In the genomic region with DNA sequence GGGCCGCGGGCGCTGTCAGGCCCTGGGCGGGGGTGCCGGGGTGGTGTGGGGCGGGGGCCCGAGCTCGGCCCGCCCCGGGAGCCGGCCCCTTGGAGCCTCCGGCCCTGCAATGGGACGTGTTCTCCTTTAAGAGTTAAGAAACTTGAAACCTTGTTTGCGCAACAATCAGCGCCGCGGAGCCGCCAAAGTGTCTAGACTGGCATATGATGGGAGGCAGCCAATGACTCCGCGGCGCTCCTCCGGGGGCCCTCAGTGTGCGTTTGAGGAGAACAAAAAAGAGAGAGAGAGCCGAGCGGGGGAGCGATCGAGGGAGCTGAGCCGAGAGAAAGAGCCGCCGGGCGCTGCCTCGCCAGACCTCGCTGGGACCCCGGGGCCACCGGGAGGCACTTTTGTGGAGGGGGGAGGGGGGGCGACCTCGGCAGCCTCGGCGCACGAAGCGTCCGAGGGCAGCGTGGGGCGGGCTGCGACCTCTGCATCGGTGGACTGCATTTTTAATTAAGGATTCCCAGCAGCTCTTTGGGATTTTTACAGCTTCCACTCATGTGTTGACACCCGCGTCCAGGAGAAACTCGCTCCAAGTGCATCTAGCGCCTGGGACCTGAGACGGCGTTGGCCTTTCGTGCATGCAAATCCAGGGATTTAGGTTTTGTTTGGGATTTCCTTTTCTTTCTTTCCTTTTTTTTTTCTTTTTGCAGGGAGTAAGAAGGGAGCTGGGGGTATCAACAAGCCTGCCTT, we compare ENCODE assay signal across 8 cellular contexts. TPM values are rescaled to one million over a fixed set of nuclear protein-coding genes. Genes with fewer than 3 reads are reported as not detected.
DNase-seq lines count a peak whose midpoint lies in the region; ATAC-seq and TF ChIP-seq lines count a peak whose summit lies in the region.

A gene (plus strand): TSS at position 202 of the 735 bp plus-strand sequence. CDS start 1,023 bp downstream, outside the sequence.

- peaks cover 24% of the 10 kb centered on the region for H3K27me3 Mint-ChIP-seq in neural crest cell (ENCODE audit: low read depth)
- peaks cover 25% of the 10 kb centered on the region for H3K27me3 Mint-ChIP-seq in stimulated activated naive CD8-positive, alpha-beta T cell treated with anti-CD3 and anti-CD28 coated beads, Interleukin-15, Interleukin-2, amounts not matched to agents 100 ng/mL and 50 ng/mL, for 24 hours

- in situ Hi-C loops in SK-MEL-5 (cut with HindIII; ENCODE audit: low pct_unique_long_range_greater_than_20kb, low sequenced_read_pairs) = no loop called here

- peak within 1 kb of the TSS; percentile 35 for H3K27ac Mint-ChIP-seq in neural crest cell (ENCODE audit: unreplicated experiment)
- peak within 1 kb of the TSS; percentile 58 for H3K27ac Mint-ChIP-seq in stimulated activated naive CD8-positive, alpha-beta T cell treated with anti-CD3 and anti-CD28 coated beads, Interleukin-15, Interleukin-2, amounts not matched to agents 100 ng/mL and 50 ng/mL, for 24 hours

- H3K9me3 Mint-ChIP-seq in neural crest cell = no peaks in the 10 kb centered on the region
- H3K9me3 Mint-ChIP-seq in stimulated activated naive CD8-positive, alpha-beta T cell treated with anti-CD3 and anti-CD28 coated beads, Interleukin-15, Interleukin-2, amounts not matched to agents 100 ng/mL and 50 ng/mL, for 24 hours = no peaks in the 10 kb centered on the region

- peak; percentile 34 for ATAC-seq in GM18907 (IDR thresholded peaks at IDR 0.05; ENCODE audit: unreplicated experiment)

- peaks cover 37% of the 10 kb centered on the region for H3K4me1 Mint-ChIP-seq in neural crest cell
- peaks cover 24% of the 10 kb centered on the region for H3K4me1 Mint-ChIP-seq in stimulated activated naive CD8-positive, alpha-beta T cell treated with anti-CD3 and anti-CD28 coated beads, Interleukin-15, Interleukin-2, amounts not matched to agents 100 ng/mL and 50 ng/mL, for 24 hours (ENCODE audit: low read depth)

- H3K36me3 Mint-ChIP-seq in neural crest cell (ENCODE audit: low read depth) = no peaks in the 10 kb centered on the region
- H3K36me3 Mint-ChIP-seq in stimulated activated naive CD8-positive, alpha-beta T cell treated with anti-CD3 and anti-CD28 coated beads, Interleukin-15, Interleukin-2, amounts not matched to agents 100 ng/mL and 50 ng/mL, for 24 hours (ENCODE audit: low read depth) = no peaks in the 10 kb centered on the region

- DNase-seq in A172 (ENCODE audit: low spot score) = peak; percentile 94
- peak; percentile 99 for DNase-seq in MV-4-11 (lab: John Stamatoyannopoulos, UW)
- peak; percentile 96 for DNase-seq in SK-MEL-5 (ENCODE audit: low read depth, low spot score)
- peak; percentile 32 to 65 (median 40) for DNase-seq in activated naive CD4-positive, alpha-beta T cell (lab: John Stamatoyannopoulos, UW)
- DNase-seq in foreskin melanocyte = peak; percentile 94
- peak; percentile 87 for DNase-seq in neural crest cell (ENCODE audit: low read depth, low spot score)

- H3K4me3 Mint-ChIP-seq in neural crest cell = peak within 1 kb of the TSS; percentile 99
- peak within 1 kb of the TSS; percentile 82 for H3K4me3 Mint-ChIP-seq in stimulated activated naive CD8-positive, alpha-beta T cell treated with anti-CD3 and anti-CD28 coated beads, Interleukin-15, Interleukin-2, amounts not matched to agents 100 ng/mL and 50 ng/mL, for 24 hours

- TF ChIP-seq CTCF in neural crest cell (conservative IDR thresholded peaks at IDR 0.05) = no peak

RNA-seq across cellular contexts. Expression of the gene that starts here (rescaled TPM):
- 20.8 and 37.9 TPM in 2 replicates for total RNA-seq in A172 (2014; rRNA removed; shearing (Covaris generic))
- total RNA-seq in SK-MEL-5 (2014; rRNA removed; shearing (Covaris generic)) = 3.2 and 4.6 TPM in 2 replicates
- 12.2 and 13.6 TPM in 2 replicates for polyA plus RNA-seq in SK-MEL-5 (2015; cell fraction: cytosol; rRNA removed)
- 17.8 and 19.8 TPM in 2 replicates for polyA plus RNA-seq in SK-MEL-5 (2015; cell fraction: nucleus; rRNA removed)
- 4.7 and 5.4 TPM in 2 replicates for total RNA-seq in neural crest cell

Comparison
In these comparisons a context has a peak if more than half of its experiments do, and no peak if none do; other contexts are left out.
1. Peak in every context shown above with its lines: DNase-seq and ATAC-seq.
2. DNase-seq: peak in every context shown above with its lines; median percentile 99 in MV-4-11; 96 in SK-MEL-5; 94 in A172; 94 in foreskin melanocyte; 87 in neural crest cell; 40 in activated naive CD4-positive, alpha-beta T cell.